In the genomic region with DNA sequence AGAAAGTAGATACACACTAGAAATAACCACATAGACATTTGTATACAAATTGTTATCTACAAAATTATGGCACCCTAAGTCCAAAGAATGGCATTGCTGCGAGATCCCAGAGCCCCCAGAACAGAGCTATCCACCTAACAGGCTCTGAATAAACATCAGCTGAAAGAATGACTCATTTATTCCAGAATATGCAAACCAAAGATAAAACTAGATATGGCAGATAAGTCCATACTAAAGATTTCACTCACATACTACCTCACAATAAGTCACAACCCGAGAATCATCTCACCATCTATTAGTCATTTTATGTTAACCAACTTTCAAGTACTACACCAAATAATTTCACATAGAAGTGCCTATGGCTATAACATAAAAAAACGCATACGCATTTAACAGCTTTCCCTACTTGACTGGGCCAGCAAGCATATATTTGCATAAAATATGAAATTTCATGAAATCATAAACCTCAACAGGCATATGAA, we compare ENCODE assay signal across 8 cellular contexts. TPM values are rescaled to one million over a fixed set of nuclear protein-coding genes. Genes with fewer than 3 reads are reported as not detected.
DNase-seq lines count a peak whose midpoint lies in the region; ATAC-seq, FAIRE-seq and TF ChIP-seq lines count a peak whose summit lies in the region.

No MANE protein-coding gene starts in this region.

- ATAC-seq in HG03066 (IDR thresholded peaks at IDR 0.05; ENCODE audit: low read depth, unreplicated experiment): peak; percentile 53
- ATAC-seq in activated B cell treated with CpG ODN at 0.5 μM for 24 hours (ENCODE audit: low read depth): peak; percentile 64

- no peak for TF ChIP-seq CTCF in activated B cell treated with CpG ODN at 0.5 μM for 24 hours (IDR thresholded peaks at IDR 0.05)
- no peak for TF ChIP-seq CTCF in mesothelial cell of epicardium (IDR thresholded peaks at IDR 0.05; ENCODE audit: unreplicated experiment)
- TF ChIP-seq CTCF in suprapubic skin (IDR thresholded peaks at IDR 0.05): no peak
- TF ChIP-seq CTCF in Peyer's patch (IDR thresholded peaks at IDR 0.05): no peak

- H3K36me3 ChIP-seq in suprapubic skin (peaks cover 14% of the 10 kb centered on the region), Peyer's patch (peaks cover 0 to 6% (median 0%) of the 10 kb centered on the region in 3 donors)

- DNase-seq in GM18507 (ENCODE audit: extremely low spot score, insufficient read length, low read depth): no peak
- no peak for DNase-seq in activated B cell treated with CpG ODN at 0.5 μM for 24 hours
- no peak for DNase-seq in mesothelial cell of epicardium (ENCODE audit: low spot score in 2 of 2, unreplicated experiment in 2 of 2)
- no peak for DNase-seq in SIG-M5 treated with dmso at 0.1 percent for 504 hours (lab: John Stamatoyannopoulos, UW; ENCODE audit: unreplicated experiment)
- no peak for DNase-seq in NCI-H187 treated with DMSO at 0.1 percent for 48 hours (lab: John Stamatoyannopoulos, UW)
- DNase-seq in suprapubic skin (ENCODE audit: low spot score in 2 of 2): no peak
- DNase-seq in Peyer's patch: no peak

- H3K4me1 ChIP-seq in suprapubic skin (peaks cover 22% of the 10 kb centered on the region), Peyer's patch (peaks cover 0 to 39% (median 4%) of the 10 kb centered on the region in 4 donors)

- H3K36me3 Mint-ChIP-seq in activated B cell treated with CpG ODN at 0.5 μM for 24 hours (ENCODE audit: low read depth): peaks cover 45% of the 10 kb centered on the region
- peaks cover 10% of the 10 kb centered on the region for H3K36me3 Mint-ChIP-seq in mesothelial cell of epicardium

- POLR2A ChIA-PET in activated B cell treated with CpG ODN at 0.5 μM for 24 hours (lab: Charles Lee): interaction anchor here (0.6 to 1.5 kb wide), 4 partner anchors 39 to 74 kb away, joined by 3 to 4 read pairs (median 3); partner anchors contain the start of genes CDKN3, CGRRF1 and GMFB

- TF ChIP-seq EP300 in suprapubic skin (IDR thresholded peaks at IDR 0.05): no peak

- TF ChIP-seq POLR2A in suprapubic skin (IDR thresholded peaks at IDR 0.05) (no peak), Peyer's patch (IDR thresholded peaks at IDR 0.05) (no peak)

- no peaks in the 10 kb centered on the region for H3K27me3 ChIP-seq in suprapubic skin
- no peaks in the 10 kb centered on the region for H3K27me3 ChIP-seq in Peyer's patch

- H3K27me3 Mint-ChIP-seq in activated B cell treated with CpG ODN at 0.5 μM for 24 hours: no peaks in the 10 kb centered on the region
- no peaks in the 10 kb centered on the region for H3K27me3 Mint-ChIP-seq in mesothelial cell of epicardium (ENCODE audit: low read depth)

- 63% methylated on average over 4 of the region's 4 CpGs for WGBS in suprapubic skin

- CTCF ChIA-PET in activated B cell treated with CpG ODN at 0.5 μM for 24 hours (lab: Charles Lee): interaction anchor here (1.2 to 1.6 kb wide), 2 partner anchors 11 to 128 kb away, joined by 3 read pairs; no protein-coding TSS in a partner anchor

- H3K27ac Mint-ChIP-seq in activated B cell treated with CpG ODN at 0.5 μM for 24 hours: peak overlapping the region; percentile 51
- peak overlapping the region; percentile 13 for H3K27ac Mint-ChIP-seq in mesothelial cell of epicardium

- H3K4me1 Mint-ChIP-seq in activated B cell treated with CpG ODN at 0.5 μM for 24 hours (peaks cover 64% of the 10 kb centered on the region), mesothelial cell of epicardium (peaks cover 45% of the 10 kb centered on the region)

- intact Hi-C loops in activated B cell treated with CpG ODN at 0.5 μM for 24 hours (cut with micrococcal nuclease): no loop called here

- H3K27ac ChIP-seq in suprapubic skin (no peak overlapping the region), Peyer's patch (no peak overlapping the region)

- H3K9me3 ChIP-seq in suprapubic skin: no peaks in the 10 kb centered on the region
- no peaks in the 10 kb centered on the region for H3K9me3 ChIP-seq in Peyer's patch

- no peak overlapping the region for H3K4me3 ChIP-seq in suprapubic skin
- H3K4me3 ChIP-seq in Peyer's patch: no peak overlapping the region

- FAIRE-seq in GM18507 (lab: Jason Lieb, UNC): peak; percentile 61

- H3K4me3 Mint-ChIP-seq in activated B cell treated with CpG ODN at 0.5 μM for 24 hours (peak overlapping the region; percentile 42), mesothelial cell of epicardium (no peak overlapping the region)

- no peaks in the 10 kb centered on the region for H3K9me3 Mint-ChIP-seq in activated B cell treated with CpG ODN at 0.5 μM for 24 hours
- no peaks in the 10 kb centered on the region for H3K9me3 Mint-ChIP-seq in mesothelial cell of epicardium

RNA-seq across cellular contexts. Expression of gene CNIH1, which starts 5.6 kb away (rescaled TPM):
- total RNA-seq in activated B cell treated with CpG ODN at 0.5 μM for 24 hours (40.6 and 43.5 TPM in 2 replicates), mesothelial cell of epicardium (95.8 to 101 TPM (median 97.6 TPM) in 3 replicates), suprapubic skin (100 to 1,000 TPM in 2 of 4 donors, 10 to 100 TPM in 2; 48.9 to 137 (median 99.3) TPM), Peyer's patch (100 to 1,000 TPM in 3 of 4 donors, 10 to 100 TPM in 1; 61.1 to 130 (median 121) TPM)

RNA-seq across cellular contexts. Expression of gene CDKN3, which starts 38.7 kb away (rescaled TPM):
- 0.91 and 1.6 TPM in 2 replicates for total RNA-seq in activated B cell treated with CpG ODN at 0.5 μM for 24 hours
- 10.3 to 11.6 TPM (median 10.3 TPM) in 3 replicates for total RNA-seq in mesothelial cell of epicardium
- total RNA-seq in suprapubic skin: 1 to 10 TPM in 3 of 4 donors, not detected in 1; 4.9 to 8.0 (median 7.5) TPM
- total RNA-seq in Peyer's patch: 1 to 10 TPM; 1.6 to 7.4 (median 4.3) TPM

RNA-seq across cellular contexts. Expression of gene GMFB, which starts 53.2 kb away (rescaled TPM):
- total RNA-seq in activated B cell treated with CpG ODN at 0.5 μM for 24 hours (39.5 and 43.0 TPM in 2 replicates), mesothelial cell of epicardium (56.1 to 56.5 TPM (median 56.1 TPM) in 3 replicates), suprapubic skin (10 to 100 TPM; 24.1 to 44.3 (median 26.6) TPM), Peyer's patch (10 to 100 TPM; 35.5 to 60.9 (median 41.3) TPM)
